ENCODE assay signal across 14 cellular contexts in the genomic region with DNA sequence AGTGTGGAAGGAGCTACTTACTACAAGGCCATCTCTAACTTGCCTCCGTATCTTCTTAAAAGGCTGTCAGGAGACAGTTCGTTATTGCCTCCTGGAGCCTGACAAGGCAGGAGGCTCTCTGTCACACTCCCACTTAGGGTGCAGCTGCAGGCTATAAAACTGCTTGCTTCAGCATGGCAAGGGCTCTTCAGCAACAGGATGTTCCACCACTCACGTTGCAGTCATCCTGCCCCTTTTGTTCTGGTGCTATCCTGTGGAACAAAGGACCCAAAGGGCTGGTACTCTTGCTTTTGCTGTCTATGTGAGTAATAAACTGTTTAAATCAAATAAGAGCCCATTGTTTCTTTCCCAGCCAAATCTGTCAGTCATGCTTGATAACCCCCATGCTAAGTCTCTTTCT.
DNase-seq lines count a peak whose midpoint lies in the region; ATAC-seq and TF ChIP-seq lines count a peak whose summit lies in the region.
"Had no signal": no experiment of that assay in that cellular context is flagged by ENCODE, and none has a peak within 500 bp of the region (broad histone marks: within the 10 kb centered on the region; RNA-seq: fewer than 3 reads in every experiment).

No MANE protein-coding gene starts in this region.

- H3K9me3 ChIP-seq in SJCRH30 (replicated peaks) = no peaks in the 10 kb centered on the region
- H3K9me3 ChIP-seq: right atrium auricular region had no signal

- H3K36me3 Mint-ChIP-seq in nephron (ENCODE audit: low read depth) = no peaks in the 10 kb centered on the region
- H3K36me3 Mint-ChIP-seq: stimulated activated naive B cell treated with anti-CD40 and anti-IgM and Interleukin-4, amounts not matched to agents 10 μg/mL and 1 μg/mL and 100 μg/mL, for 72 hours had no signal

- H3K27me3 ChIP-seq in SJCRH30 = no peaks in the 10 kb centered on the region
- H3K27me3 ChIP-seq: right atrium auricular region had no signal

- H3K9me3 Mint-ChIP-seq in nephron = no peaks in the 10 kb centered on the region
- H3K9me3 Mint-ChIP-seq: stimulated activated naive B cell treated with anti-CD40 and anti-IgM and Interleukin-4, amounts not matched to agents 10 μg/mL and 1 μg/mL and 100 μg/mL, for 72 hours had no signal

- peak overlapping the region in 2 of 3 experiments; percentile 21 to 46 for H3K4me3 Mint-ChIP-seq in nephron
- H3K4me3 Mint-ChIP-seq: stimulated activated naive B cell treated with anti-CD40 and anti-IgM and Interleukin-4, amounts not matched to agents 10 μg/mL and 1 μg/mL and 100 μg/mL, for 72 hours had no signal

- TF ChIP-seq CTCF in nephron (IDR thresholded peaks at IDR 0.05; ENCODE audit: unreplicated experiment in 3 of 3) = no peak

- H3K27me3 Mint-ChIP-seq in nephron (ENCODE audit: low read depth) = peaks cover 3% of the 10 kb centered on the region

- DNase-seq in DMS79 treated with DMSO at 0.1 percent for 48 hours (lab: John Stamatoyannopoulos, UW) (peak; percentile 63), NCI-H2081 (lab: John Stamatoyannopoulos, UW) (peak; percentile 37 to 68), SK-MEL-5 (ENCODE audit: low read depth, low spot score) (peak; percentile 22), SJCRH30 (no peak)
- no peak for DNase-seq in effector CD8-positive, alpha-beta T cell (lab: John Stamatoyannopoulos, UW)
- DNase-seq: EL; GOT3; midbrain; stimulated activated CD4-positive, alpha-beta T cell treated with anti-CD3 and anti-CD28 coated beads, Interleukin-4, amount 100 ng/mL, for 24 hours; stimulated activated naive B cell treated with anti-CD40 and anti-IgM and Interleukin-4, amounts not matched to agents 10 μg/mL and 1 μg/mL and 100 μg/mL, for 72 hours had no signal

- H3K4me1 Mint-ChIP-seq in nephron = peaks cover under 1% of the 10 kb centered on the region
- H3K4me1 Mint-ChIP-seq: stimulated activated naive B cell treated with anti-CD40 and anti-IgM and Interleukin-4, amounts not matched to agents 10 μg/mL and 1 μg/mL and 100 μg/mL, for 72 hours had no signal

- H3K4me1 ChIP-seq in SJCRH30 = no peaks in the 10 kb centered on the region
- H3K4me1 ChIP-seq: right atrium auricular region had no signal

- H3K27ac Mint-ChIP-seq in nephron = peak overlapping the region; percentile 38 to 84 (median 80)
- H3K27ac Mint-ChIP-seq: stimulated activated naive B cell treated with anti-CD40 and anti-IgM and Interleukin-4, amounts not matched to agents 10 μg/mL and 1 μg/mL and 100 μg/mL, for 72 hours had no signal

- H3K27ac ChIP-seq in SJCRH30 = no peak overlapping the region
- H3K27ac ChIP-seq: right atrium auricular region had no signal

- in situ Hi-C loops in SK-MEL-5 (cut with HindIII; ENCODE audit: low pct_unique_long_range_greater_than_20kb, low sequenced_read_pairs) = no loop called here

- H3K4me3 ChIP-seq in SJCRH30 = no peak overlapping the region
- H3K4me3 ChIP-seq: right atrium auricular region had no signal

- no peaks in the 10 kb centered on the region for H3K36me3 ChIP-seq in SJCRH30
- H3K36me3 ChIP-seq: right atrium auricular region had no signal

- ATAC-seq in GM21576 (IDR thresholded peaks at IDR 0.05; ENCODE audit: unreplicated experiment) = no peak
- ATAC-seq in GM19395 (IDR thresholded peaks at IDR 0.05; ENCODE audit: unreplicated experiment) = no peak
- ATAC-seq: stimulated activated naive B cell treated with anti-CD40 and anti-IgM and Interleukin-4, amounts not matched to agents 10 μg/mL and 1 μg/mL and 100 μg/mL, for 72 hours had no signal

Comparison
In these comparisons a context has a peak if more than half of its experiments do, and no peak if none do; other contexts are left out.
1. DNase-seq: peak in DMS79 treated with DMSO at 0.1 percent for 48 hours (single experiment), NCI-H2081 (2 of 2) and SK-MEL-5 (single experiment); none in SJCRH30 (0 of 2) and effector CD8-positive, alpha-beta T cell (single experiment).